Comparison of ENCODE assay signal across 12 cellular contexts in genomic region chr2:109395487-109396337, GRCh38.
"Had no signal": no experiment of that assay in that cellular context is flagged by ENCODE, and none has a peak within 500 bp of the region (broad histone marks: within the 10 kb centered on the region; RNA-seq: fewer than 3 reads in every experiment).

No MANE protein-coding gene starts in this region.

- H3K4me3 Mint-ChIP-seq: type B pancreatic cell had no signal

- DNase-seq: activated gamma-delta T cell treated with Interleukin-2 at 50 U/mL for 16 hours; activated T-cell treated with anti-CD3 and anti-CD28 coated beads, Interleukin-2, amount 50 U/mL, for 1 hour; central memory CD4-positive, alpha-beta T cell; cortex of kidney; effector memory CD4-positive, alpha-beta T cell; kidney; mesendoderm; SK-N-SH; stimulated activated CD4-positive, alpha-beta T cell treated with anti-CD3 and anti-CD28 coated beads, Interleukin-4, amount 100 ng/mL, for 4 hours had no signal

- H3K27me3 Mint-ChIP-seq: type B pancreatic cell had no signal

- H3K36me3 ChIP-seq: right atrium auricular region had no signal

- FAIRE-seq: kidney had no signal

- H3K4me2 ChIP-seq: SK-N-SH had no signal

- H3K27ac Mint-ChIP-seq: type B pancreatic cell had no signal

- H3K27ac ChIP-seq: right atrium auricular region, skin epidermis had no signal

- H3K9me3 Mint-ChIP-seq: type B pancreatic cell had no signal

- H3K9me3 ChIP-seq: right atrium auricular region, SK-N-SH had no signal

- H3K27me3 ChIP-seq: right atrium auricular region had no signal

- H3K9ac ChIP-seq: SK-N-SH had no signal

- H3K4me3 ChIP-seq: right atrium auricular region, skin epidermis had no signal
